ENCODE assay signal across 12 cellular contexts in genomic region chr5:112794410-112794809, GRCh38.
"Had no signal": no experiment of that assay in that cellular context is flagged by ENCODE, and none has a peak within 500 bp of the region (broad histone marks: within the 10 kb centered on the region; RNA-seq: fewer than 3 reads in every experiment).

No MANE protein-coding gene starts in this region.

- ATAC-seq: activated CD4-positive, CD25-positive, alpha-beta regulatory T cell treated with anti-CD3 and anti-CD28 coated beads, Interleukin-2, amount 50 U/mL, for 24 hours; left lung had no signal

- H3K4me1 ChIP-seq: left lung, neural progenitor cell had no signal

- H3K9ac ChIP-seq: neural progenitor cell had no signal

- H3K36me3 ChIP-seq: ovary had no signal

- DNase-seq: activated effector memory CD4-positive, alpha-beta T cell treated with Interleukin-2 at 50 U/mL for 16 hours; activated T-cell treated with anti-CD3 and anti-CD28 coated beads, Interleukin-2, amount 50 U/mL, for 1 hour; dermis blood vessel endothelial cell; left lung; ovary; small intestine; T-helper 2 cell had no signal

- H3K9me3 Mint-ChIP-seq: activated naive CD4-positive, alpha-beta T cell treated with anti-CD3 and anti-CD28 coated beads, Interleukin-2, amount 50 U/mL, for 24 hours; neural progenitor cell; type B pancreatic cell had no signal

- H3K4me3 Mint-ChIP-seq: activated naive CD4-positive, alpha-beta T cell treated with anti-CD3 and anti-CD28 coated beads, Interleukin-2, amount 50 U/mL, for 24 hours; neural progenitor cell; type B pancreatic cell had no signal

- H2AFZ ChIP-seq: neural progenitor cell had no signal

- H3K9me3 ChIP-seq: left lung, ovary had no signal

- H3K27ac ChIP-seq: left lung, neural progenitor cell, ovary had no signal

- H3K4me3 ChIP-seq: left lung, neural progenitor cell, ovary had no signal

- FAIRE-seq: small intestine, TTC549 had no signal

- H3K4me2 ChIP-seq: neural progenitor cell had no signal

- H3K27me3 Mint-ChIP-seq: activated naive CD4-positive, alpha-beta T cell treated with anti-CD3 and anti-CD28 coated beads, Interleukin-2, amount 50 U/mL, for 24 hours; type B pancreatic cell had no signal

- H3K27me3 ChIP-seq: left lung, neural progenitor cell, ovary had no signal

- H3K27ac Mint-ChIP-seq: activated naive CD4-positive, alpha-beta T cell treated with anti-CD3 and anti-CD28 coated beads, Interleukin-2, amount 50 U/mL, for 24 hours; neural progenitor cell; type B pancreatic cell had no signal
